Comparison of ENCODE assay signal across 17 cellular contexts in the genomic region with DNA sequence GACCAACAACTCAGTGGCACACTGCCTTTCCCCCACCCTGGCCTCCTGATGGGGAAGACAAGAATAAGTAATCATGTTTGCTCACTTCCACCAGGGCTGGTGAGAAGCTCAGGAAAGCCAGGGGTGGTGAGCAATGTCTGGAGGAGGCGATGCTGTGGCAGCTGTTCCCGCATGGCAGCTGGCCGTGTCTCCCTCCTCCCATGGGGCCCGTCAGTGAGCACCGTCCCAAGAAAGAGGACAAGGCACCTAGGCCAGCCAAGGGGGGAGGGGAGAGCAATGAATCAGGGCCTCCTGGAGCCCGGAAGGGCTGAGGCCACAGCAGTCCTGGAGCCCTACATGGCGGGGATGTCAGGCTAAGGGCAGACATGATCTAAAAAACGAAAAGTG.
DNase-seq lines count a peak whose midpoint lies in the region; ATAC-seq and TF ChIP-seq lines count a peak whose summit lies in the region.
"Had no signal": no experiment of that assay in that cellular context is flagged by ENCODE, and none has a peak within 500 bp of the region (broad histone marks: within the 10 kb centered on the region; RNA-seq: fewer than 3 reads in every experiment).

No MANE protein-coding gene starts in this region.

- peaks cover 0 to 13% of the 10 kb centered on the region in 2 donors for H3K27me3 Mint-ChIP-seq in natural killer cell (ENCODE audit: low read depth in 2 of 2)

- no peak for ATAC-seq in natural killer cell
- ATAC-seq: activated CD4-positive, alpha-beta T cell treated with anti-CD3 and anti-CD28 coated beads for 36 hours; activated CD8-positive, alpha-beta memory T cell treated with anti-CD3 and anti-CD28 coated beads, Interleukin-2, amount 10 ng/mL, durations not matched to agents 7 days and 5 days had no signal

- no peak for TF ChIP-seq CTCF in smooth muscle cell (IDR thresholded peaks at IDR 0.05; ENCODE audit: borderline replicate concordance, insufficient read depth, poor library complexity, severe bottlenecking)
- no peak for TF ChIP-seq CTCF in natural killer cell (IDR thresholded peaks at IDR 0.05)

- H3K4me3 Mint-ChIP-seq in natural killer cell = no peak overlapping the region
- H3K4me3 Mint-ChIP-seq: activated CD4-positive, alpha-beta T cell treated with anti-CD3 and anti-CD28 coated beads for 36 hours; activated CD8-positive, alpha-beta memory T cell treated with anti-CD3 and anti-CD28 coated beads, Interleukin-2, amount 10 ng/mL, durations not matched to agents 7 days and 5 days; activated naive CD8-positive, alpha-beta T cell treated with anti-CD3 and anti-CD28 coated beads, Interleukin-2, amount 10 ng/mL, durations not matched to agents 7 days and 5 days had no signal

- 39% methylated on average over 8 of the region's 8 CpGs for WGBS in smooth muscle cell (ENCODE audit: low lambda C conversion rate)

- H2AFZ ChIP-seq in smooth muscle cell (ENCODE audit: low read depth) = no peak overlapping the region

- H3K36me3 Mint-ChIP-seq in natural killer cell = no peaks in the 10 kb centered on the region
- H3K36me3 Mint-ChIP-seq: activated CD8-positive, alpha-beta memory T cell treated with anti-CD3 and anti-CD28 coated beads, Interleukin-2, amount 10 ng/mL, durations not matched to agents 7 days and 5 days; activated naive CD8-positive, alpha-beta T cell treated with anti-CD3 and anti-CD28 coated beads, Interleukin-2, amount 10 ng/mL, durations not matched to agents 7 days and 5 days had no signal

- H3K9me3 Mint-ChIP-seq in natural killer cell = no peaks in the 10 kb centered on the region
- H3K9me3 Mint-ChIP-seq: activated naive CD8-positive, alpha-beta T cell treated with anti-CD3 and anti-CD28 coated beads, Interleukin-2, amount 10 ng/mL, durations not matched to agents 7 days and 5 days had no signal

- no peak overlapping the region for H3K4me3 ChIP-seq in smooth muscle cell
- H3K4me3 ChIP-seq: Peyer's patch, right atrium auricular region, tibial artery had no signal

- no peaks in the 10 kb centered on the region for H3K9me3 ChIP-seq in smooth muscle cell (replicated peaks; ENCODE audit: low read depth)
- H3K9me3 ChIP-seq: Peyer's patch, right atrium auricular region, tibial artery had no signal

- DNase-seq in GM03348 (ENCODE audit: low spot score) (peak; percentile 42), RPMI7951 (ENCODE audit: low read depth) (peak; percentile 83), kidney tubule cell (ENCODE audit: low spot score) (peak; percentile 41), smooth muscle cell (lab: John Stamatoyannopoulos, UW; ENCODE audit: unreplicated experiment) (no peak), NCI-H748 treated with DMSO at 0.1 percent for 48 hours (lab: John Stamatoyannopoulos, UW) (no peak), natural killer cell (no peak), NCI-H2081 treated with DMSO at 0.1 percent for 48 hours (lab: John Stamatoyannopoulos, UW) (no peak)
- DNase-seq: activated CD4-positive, alpha-beta T cell treated with anti-CD3 and anti-CD28 coated beads for 36 hours; activated CD8-positive, alpha-beta memory T cell treated with anti-CD3 and anti-CD28 coated beads, Interleukin-2, amount 10 ng/mL, durations not matched to agents 7 days and 5 days; activated naive CD8-positive, alpha-beta T cell treated with anti-CD3 and anti-CD28 coated beads, Interleukin-2, amount 10 ng/mL, durations not matched to agents 7 days and 5 days; kidney glomerular epithelial cell; NCI-H2227 treated with DMSO at 0.1 percent for 48 hours; stimulated activated naive CD4-positive, alpha-beta T cell treated with Interleukin-2 at 50 U/mL for 16 hours; tibial artery had no signal

- no peak overlapping the region for H3K27ac Mint-ChIP-seq in natural killer cell
- H3K27ac Mint-ChIP-seq: activated CD4-positive, alpha-beta T cell treated with anti-CD3 and anti-CD28 coated beads for 36 hours; activated CD8-positive, alpha-beta memory T cell treated with anti-CD3 and anti-CD28 coated beads, Interleukin-2, amount 10 ng/mL, durations not matched to agents 7 days and 5 days; activated naive CD8-positive, alpha-beta T cell treated with anti-CD3 and anti-CD28 coated beads, Interleukin-2, amount 10 ng/mL, durations not matched to agents 7 days and 5 days had no signal

- no peaks in the 10 kb centered on the region for H4K20me1 ChIP-seq in smooth muscle cell (ENCODE audit: low read depth)

- H3K27me3 ChIP-seq in smooth muscle cell (ENCODE audit: low read depth) = no peaks in the 10 kb centered on the region
- H3K27me3 ChIP-seq: Peyer's patch, right atrium auricular region had no signal

- H3K4me1 Mint-ChIP-seq in natural killer cell = no peaks in the 10 kb centered on the region
- H3K4me1 Mint-ChIP-seq: activated CD4-positive, alpha-beta T cell treated with anti-CD3 and anti-CD28 coated beads for 36 hours; activated CD8-positive, alpha-beta memory T cell treated with anti-CD3 and anti-CD28 coated beads, Interleukin-2, amount 10 ng/mL, durations not matched to agents 7 days and 5 days; activated naive CD8-positive, alpha-beta T cell treated with anti-CD3 and anti-CD28 coated beads, Interleukin-2, amount 10 ng/mL, durations not matched to agents 7 days and 5 days had no signal

- intact Hi-C loops in natural killer cell (cut with micrococcal nuclease) = no loop called here

- H3K27ac ChIP-seq in smooth muscle cell (ENCODE audit: low read depth) = peak overlapping the region; percentile 82
- H3K27ac ChIP-seq: HL-60, Peyer's patch, right atrium auricular region, tibial artery had no signal

- H3K4me1 ChIP-seq in smooth muscle cell (ENCODE audit: low read depth) = peaks cover 14% of the 10 kb centered on the region
- H3K4me1 ChIP-seq: right atrium auricular region, tibial artery had no signal

- no peaks in the 10 kb centered on the region for H3K79me2 ChIP-seq in smooth muscle cell (ENCODE audit: low read depth)

- no peaks in the 10 kb centered on the region for H3K36me3 ChIP-seq in smooth muscle cell (ENCODE audit: low read depth)
- H3K36me3 ChIP-seq: Peyer's patch, right atrium auricular region, tibial artery had no signal

- H3K4me2 ChIP-seq in smooth muscle cell = peak overlapping the region; percentile 63

- peaks cover 12% of the 10 kb centered on the region for H3F3A ChIP-seq in smooth muscle cell (ENCODE audit: low read depth)

- H3K9ac ChIP-seq in smooth muscle cell (ENCODE audit: low read depth) = peak overlapping the region; percentile 30

Comparison
In these comparisons a context has a peak if more than half of its experiments do, and no peak if none do; other contexts are left out.
1. DNase-seq: peak in GM03348 (single experiment), RPMI7951 (single experiment) and kidney tubule cell (single experiment); none in smooth muscle cell (single experiment), NCI-H748 treated with DMSO at 0.1 percent for 48 hours (single experiment), natural killer cell (single experiment) and NCI-H2081 treated with DMSO at 0.1 percent for 48 hours (single experiment).